In genomic region chr9:134376386-134377142, GRCh38 we compare ENCODE assay signal across 10 cellular contexts. TPM values are rescaled to one million over a fixed set of nuclear protein-coding genes. Genes with fewer than 3 reads are reported as not detected.
DNase-seq lines count a peak whose midpoint lies in the region; ATAC-seq and TF ChIP-seq lines count a peak whose summit lies in the region.
"Had no signal": no experiment of that assay in that cellular context is flagged by ENCODE, and none has a peak within 500 bp of the region (broad histone marks: within the 10 kb centered on the region; RNA-seq: fewer than 3 reads in every experiment).

No MANE protein-coding gene starts in this region.

- DNase-seq in body of pancreas (peak; percentile 33 to 43 (median 40)), hepatocyte (ENCODE audit: low spot score) (no peak), sciatic nerve (ENCODE audit: low spot score) (no peak), NCI-H524 treated with DMSO at 0.1 percent for 48 hours (lab: John Stamatoyannopoulos, UW) (no peak), foreskin keratinocyte (no peak), iPS-NIHi7 (ENCODE audit: extremely low spot score) (no peak)
- DNase-seq in CD4-positive, alpha-beta memory T cell = no peak
- DNase-seq: aorta, left colon had no signal

- H3K79me2 ChIP-seq in hepatocyte = peaks cover 100% of the 10 kb centered on the region

- H2AFZ ChIP-seq in hepatocyte = no peak overlapping the region

- no peaks in the 10 kb centered on the region for H3K27me3 ChIP-seq in BLaER1 treated with 17β-estradiol and CSF1 and Interleukin-3, amounts not matched to agents 10 nM and 100 nM
- H3K27me3 ChIP-seq in body of pancreas (no peaks in the 10 kb centered on the region), hepatocyte (no peaks in the 10 kb centered on the region), foreskin keratinocyte (no peaks in the 10 kb centered on the region)
- no peaks in the 10 kb centered on the region for H3K27me3 ChIP-seq in CD4-positive, alpha-beta memory T cell (ENCODE audit: insufficient read depth, low read length)

- peaks cover 95 to 99% (median 98%) of the 10 kb centered on the region in 10 experiments for H3K4me1 ChIP-seq in BLaER1 treated with 17β-estradiol and CSF1 and Interleukin-3, amounts not matched to agents 10 nM and 100 nM
- H3K4me1 ChIP-seq in body of pancreas (peaks cover 89% of the 10 kb centered on the region), hepatocyte (ENCODE audit: insufficient read depth) (peaks cover 60% of the 10 kb centered on the region), foreskin keratinocyte (peaks cover 30% of the 10 kb centered on the region)
- H3K4me1 ChIP-seq in CD4-positive, alpha-beta memory T cell (ENCODE audit: insufficient read depth, low read length) = peaks cover 3% of the 10 kb centered on the region

- H3K36me3 ChIP-seq in BLaER1 treated with 17β-estradiol and CSF1 and Interleukin-3, amounts not matched to agents 10 nM and 100 nM = 0 out of 22 replicates have a peak, but pooled peaks cover 0 to 4% (median 0%) of the 10 kb centered on the region in 11 experiments
- no peaks in the 10 kb centered on the region for H3K36me3 ChIP-seq in body of pancreas (replicated peaks in 1 of 2; ENCODE audit: insufficient read depth in 1 of 2, low read depth in 2 of 2)
- no peaks in the 10 kb centered on the region for H3K36me3 ChIP-seq in hepatocyte (replicated peaks; ENCODE audit: insufficient read depth, low read depth)
- H3K36me3 ChIP-seq in CD4-positive, alpha-beta memory T cell (ENCODE audit: insufficient read depth, low read length) = no peaks in the 10 kb centered on the region

- H3K4me1 Mint-ChIP-seq in CD4-positive, alpha-beta memory T cell = peaks cover 11 to 20% (median 16%) of the 10 kb centered on the region in 4 donors

- ATAC-seq in body of pancreas (no peak), sciatic nerve (peak; percentile 0), foreskin keratinocyte (no peak)
- ATAC-seq: left colon had no signal

- TF ChIP-seq CTCF in body of pancreas (IDR thresholded peaks at IDR 0.05) (no peak), hepatocyte (IDR thresholded peaks at IDR 0.05; ENCODE audit: poor library complexity) (no peak), foreskin keratinocyte (conservative IDR thresholded peaks at IDR 0.05) (no peak)

- H3K9me2 ChIP-seq in hepatocyte (replicated peaks; ENCODE audit: insufficient read depth) = no peaks in the 10 kb centered on the region

- intact Hi-C loops in body of pancreas (cut with DNase I) (no loop called here), sciatic nerve (cut with DNase I) (no loop called here)
- intact Hi-C loops in CD4-positive, alpha-beta memory T cell (cut with micrococcal nuclease) = no loop called here

- no peaks in the 10 kb centered on the region for H3K27me3 Mint-ChIP-seq in CD4-positive, alpha-beta memory T cell

- H3K4me3 ChIP-seq in BLaER1 treated with 17β-estradiol and CSF1 and Interleukin-3, amounts not matched to agents 10 nM and 100 nM = no peak overlapping the region; a peak in 1 of 20 replicates
- H3K4me3 ChIP-seq in body of pancreas = no peak overlapping the region
- H3K4me3 ChIP-seq in hepatocyte = no peak overlapping the region
- H3K4me3 ChIP-seq in CD4-positive, alpha-beta memory T cell (ENCODE audit: low read length in 2 of 2) = no peak overlapping the region

- H3K4me2 ChIP-seq in BLaER1 treated with 17β-estradiol and CSF1 and Interleukin-3, amounts not matched to agents 10 nM and 100 nM = peak overlapping the region; percentile 72 to 98 (median 92)
- H3K4me2 ChIP-seq in hepatocyte = peak overlapping the region; percentile 62

- POLR2A ChIA-PET in CD4-positive, alpha-beta memory T cell (lab: Charles Lee; ENCODE audit: partially characterized antibody) = interaction anchor here (1.6 kb wide), 1 partner anchor 15 kb away, joined by 7 read pairs; no protein-coding TSS in a partner anchor

- TF ChIP-seq POLR2A in body of pancreas (IDR thresholded peaks at IDR 0.05) = no peak

- H4K20me1 ChIP-seq in BLaER1 treated with 17β-estradiol and CSF1 and Interleukin-3, amounts not matched to agents 10 nM and 100 nM = peaks cover 98 to 100% (median 99%) of the 10 kb centered on the region in 11 experiments
- H4K20me1 ChIP-seq in hepatocyte (ENCODE audit: insufficient read depth, poor library complexity, severe bottlenecking) = peaks cover 97% of the 10 kb centered on the region

- no peak overlapping the region for H3K4me3 Mint-ChIP-seq in CD4-positive, alpha-beta memory T cell

- CTCF ChIA-PET in CD4-positive, alpha-beta memory T cell (lab: Charles Lee; ENCODE audit: partially characterized antibody) = no interaction called here

- H3K27ac Mint-ChIP-seq in CD4-positive, alpha-beta memory T cell = peak overlapping the region in 3 of 7 donors; percentile 22 to 94 (median 42)

- no peaks in the 10 kb centered on the region for H3K9me3 Mint-ChIP-seq in CD4-positive, alpha-beta memory T cell

- H3K9me3 ChIP-seq in BLaER1 treated with 17β-estradiol and CSF1 and Interleukin-3, amounts not matched to agents 10 nM and 100 nM (replicated peaks in 1 of 11) = no peaks in the 10 kb centered on the region
- H3K9me3 ChIP-seq in body of pancreas = no peaks in the 10 kb centered on the region
- H3K9me3 ChIP-seq in hepatocyte (ENCODE audit: low read depth) = no peaks in the 10 kb centered on the region
- no peaks in the 10 kb centered on the region for H3K9me3 ChIP-seq in CD4-positive, alpha-beta memory T cell (ENCODE audit: control insufficient read depth in 1 of 2, low read length in 2 of 2)

- no peaks in the 10 kb centered on the region for H3K36me3 Mint-ChIP-seq in CD4-positive, alpha-beta memory T cell

- H3K27ac ChIP-seq in BLaER1 treated with 17β-estradiol and CSF1 and Interleukin-3, amounts not matched to agents 10 nM and 100 nM = peak overlapping the region in 1 of 11 experiments; percentile 15; a peak in 1 of 22 replicates
- H3K27ac ChIP-seq in body of pancreas (peak overlapping the region in 3 of 4 donors; percentile 89 to 95 (median 93)), hepatocyte (no peak overlapping the region), foreskin keratinocyte (no peak overlapping the region)
- no peak overlapping the region for H3K27ac ChIP-seq in CD4-positive, alpha-beta memory T cell (ENCODE audit: low read depth, low read length)

- H3K9ac ChIP-seq in BLaER1 treated with 17β-estradiol and CSF1 and Interleukin-3, amounts not matched to agents 10 nM and 100 nM = peak overlapping the region in 6 of 11 experiments; percentile 7 to 35 (median 14); a peak in 3 of 22 replicates

- WGBS in body of pancreas, 2 donors = 51 to 55% methylated on average over 8 to 25 of the region's 27 CpGs
- 86% methylated on average over 27 of the region's 27 CpGs for WGBS in hepatocyte (ENCODE audit: low lambda C conversion rate, missing lambda C conversion rate)

RNA-seq across cellular contexts. Expression of gene RXRA, which starts 50.3 kb away (rescaled TPM):
- total RNA-seq in body of pancreas (10 to 100 TPM; 31.4 to 41.9 TPM), hepatocyte (32.5 and 35.9 TPM in 2 replicates), sciatic nerve (78.1 TPM), foreskin keratinocyte (24.1 and 25.2 TPM in 2 replicates)
- polyA plus RNA-seq in hepatocyte (34.3 and 41.6 TPM in 2 replicates), foreskin keratinocyte (16.5 and 18.3 TPM in 2 replicates)
- total RNA-seq in CD4-positive, alpha-beta memory T cell = 10 to 100 TPM; 11.6 to 11.9 TPM
- polyA plus RNA-seq in CD4-positive, alpha-beta memory T cell = 1 to 10 TPM; 1.0 to 1.3 TPM

Comparison
In these comparisons a context has a peak if more than half of its experiments do, and no peak if none do; other contexts are left out.
1. H3K27ac ChIP-seq: peak in body of pancreas (3 of 4); none in hepatocyte (single experiment), foreskin keratinocyte (single experiment) and CD4-positive, alpha-beta memory T cell (single experiment).
2. DNase-seq: peak in body of pancreas (4 of 4); none in hepatocyte (single experiment), sciatic nerve (single experiment), NCI-H524 treated with DMSO at 0.1 percent for 48 hours (single experiment), foreskin keratinocyte (0 of 2), CD4-positive, alpha-beta memory T cell (0 of 5) and iPS-NIHi7 (single experiment).